In the genomic region with DNA sequence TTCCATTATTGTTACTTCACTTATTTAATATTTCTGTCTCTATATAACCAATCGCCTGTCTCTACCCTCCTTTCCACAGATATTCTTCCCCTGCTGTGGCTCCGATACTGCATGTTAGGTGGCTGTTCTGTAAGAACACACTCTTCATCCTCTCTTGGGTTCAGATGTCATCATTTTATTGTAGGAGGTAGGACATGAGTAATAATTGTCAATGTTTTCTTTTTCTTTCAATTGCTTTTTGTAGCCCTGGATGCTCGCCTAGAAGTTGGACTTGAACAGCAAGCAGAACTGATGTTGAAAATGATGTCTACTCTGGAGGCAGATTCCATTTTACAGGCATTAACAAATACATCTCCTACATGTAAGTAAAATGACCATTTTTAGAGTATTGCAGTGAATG, we compare ENCODE assay signal across 13 cellular contexts.
DNase-seq lines count a peak whose midpoint lies in the region; ATAC-seq and TF ChIP-seq lines count a peak whose summit lies in the region.
"Had no signal": no experiment of that assay in that cellular context is flagged by ENCODE, and none has a peak within 500 bp of the region (broad histone marks: within the 10 kb centered on the region; RNA-seq: fewer than 3 reads in every experiment).

No MANE protein-coding gene starts in this region.

- H3K27ac ChIP-seq in suprapubic skin: no peak overlapping the region
- H3K27ac ChIP-seq: C4-2B had no signal

- no peaks in the 10 kb centered on the region for H3K9me3 Mint-ChIP-seq in HFFc6
- no peaks in the 10 kb centered on the region for H3K9me3 Mint-ChIP-seq in dendritic cell treated with granulocyte-macrophage colony-stimulating factor and Interleukin-4, amounts not matched to agents 40 ng/mL and 50 ng/mL, for 4 days
- H3K9me3 Mint-ChIP-seq in naive B cell: no peaks in the 10 kb centered on the region

- DNase-seq in AG10803 (ENCODE audit: low read depth): peak; percentile 66
- DNase-seq in HFFc6: peak; percentile 4
- DNase-seq in naive B cell: no peak
- DNase-seq in stimulated activated CD4-positive, alpha-beta T cell treated with anti-CD3 and anti-CD28 coated beads, Interleukin-2, amount 100 ng/mL, for 48 hours: no peak
- DNase-seq in suprapubic skin (ENCODE audit: low spot score in 2 of 2): no peak
- DNase-seq: NCI-H1417, NCI-H446, occipital lobe, T-helper 1 cell had no signal

- H3K4me3 Mint-ChIP-seq in HFFc6 (peak overlapping the region; percentile 61), naive B cell (no peak overlapping the region)
- no peak overlapping the region for H3K4me3 Mint-ChIP-seq in dendritic cell treated with granulocyte-macrophage colony-stimulating factor and Interleukin-4, amounts not matched to agents 40 ng/mL and 50 ng/mL, for 4 days

- H3K4me1 ChIP-seq in suprapubic skin: no peaks in the 10 kb centered on the region

- H3K36me3 Mint-ChIP-seq in HFFc6 (ENCODE audit: low read depth) (peaks cover 27% of the 10 kb centered on the region), naive B cell (peaks cover 19 to 27% of the 10 kb centered on the region in 2 donors)
- peaks cover 77% of the 10 kb centered on the region for H3K36me3 Mint-ChIP-seq in dendritic cell treated with granulocyte-macrophage colony-stimulating factor and Interleukin-4, amounts not matched to agents 40 ng/mL and 50 ng/mL, for 4 days (ENCODE audit: low read depth)

- peaks cover 73% of the 10 kb centered on the region for H3K36me3 ChIP-seq in suprapubic skin

- TF ChIP-seq CTCF in AG10803 (conservative IDR thresholded peaks at IDR 0.05; ENCODE audit: low read length): no peak
- TF ChIP-seq CTCF in HFFc6 (IDR thresholded peaks at IDR 0.05): no peak
- no peak for TF ChIP-seq CTCF in suprapubic skin (IDR thresholded peaks at IDR 0.05)

- no peak for ATAC-seq in naive B cell (ENCODE audit: low read depth in 2 of 2)
- no peak for ATAC-seq in HG02973 (IDR thresholded peaks at IDR 0.05; ENCODE audit: unreplicated experiment)
- ATAC-seq in GM21515 (IDR thresholded peaks at IDR 0.05; ENCODE audit: unreplicated experiment): no peak

- H3K27me3 Mint-ChIP-seq in HFFc6 (ENCODE audit: insufficient read depth) (no peaks in the 10 kb centered on the region; the same call in 1 of the 2 replicates), naive B cell (no peaks in the 10 kb centered on the region)
- no peaks in the 10 kb centered on the region for H3K27me3 Mint-ChIP-seq in dendritic cell treated with granulocyte-macrophage colony-stimulating factor and Interleukin-4, amounts not matched to agents 40 ng/mL and 50 ng/mL, for 4 days

- H3K27me3 ChIP-seq in suprapubic skin: no peaks in the 10 kb centered on the region

- no peak for TF ChIP-seq POLR2A in suprapubic skin (IDR thresholded peaks at IDR 0.05)

- intact Hi-C loops in dendritic cell treated with granulocyte-macrophage colony-stimulating factor and Interleukin-4, amounts not matched to agents 40 ng/mL and 50 ng/mL, for 4 days (cut with micrococcal nuclease): loop anchor here (2.0 kb wide), 1 partner anchor 13 kb away; no protein-coding TSS in a partner anchor

- no peak for TF ChIP-seq EP300 in suprapubic skin (IDR thresholded peaks at IDR 0.05)

- 86% methylated on average over 3 of the region's 3 CpGs for WGBS in suprapubic skin

- H3K9me3 ChIP-seq in suprapubic skin: no peaks in the 10 kb centered on the region

- H3K4me3 ChIP-seq in AG10803 (ENCODE audit: low read length) (no peak overlapping the region), suprapubic skin (no peak overlapping the region)

- H3K4me1 Mint-ChIP-seq in HFFc6 (ENCODE audit: low read depth): peaks cover 20% of the 10 kb centered on the region
- H3K4me1 Mint-ChIP-seq in dendritic cell treated with granulocyte-macrophage colony-stimulating factor and Interleukin-4, amounts not matched to agents 40 ng/mL and 50 ng/mL, for 4 days (ENCODE audit: low read depth): peaks cover 14% of the 10 kb centered on the region
- no peaks in the 10 kb centered on the region for H3K4me1 Mint-ChIP-seq in naive B cell

- H3K27ac Mint-ChIP-seq in HFFc6: peak overlapping the region; percentile 89
- peak overlapping the region; percentile 51 for H3K27ac Mint-ChIP-seq in dendritic cell treated with granulocyte-macrophage colony-stimulating factor and Interleukin-4, amounts not matched to agents 40 ng/mL and 50 ng/mL, for 4 days
- peak overlapping the region in 5 of 6 donors; percentile 6 to 91 (median 44) for H3K27ac Mint-ChIP-seq in naive B cell

Comparison
In these comparisons a context has a peak if more than half of its experiments do, and no peak if none do; other contexts are left out.
1. DNase-seq: peak in AG10803 (single experiment) and HFFc6 (single experiment); none in naive B cell (single experiment), stimulated activated CD4-positive, alpha-beta T cell treated with anti-CD3 and anti-CD28 coated beads, Interleukin-2, amount 100 ng/mL, for 48 hours (0 of 2) and suprapubic skin (0 of 2).
2. Peak in every context shown above with its lines, with median percentiles within 50 percentile points of each other: H3K27ac Mint-ChIP-seq.